In genomic region chr2:234495801-234496441, GRCh38 we compare ENCODE assay signal across 8 cellular contexts. TPM values are rescaled to one million over a fixed set of nuclear protein-coding genes. Genes with fewer than 3 reads are reported as not detected.
DNase-seq lines count a peak whose midpoint lies in the region; ATAC-seq lines count a peak whose summit lies in the region.

No MANE protein-coding gene starts in this region.

- no peaks in the 10 kb centered on the region for H3K9me3 ChIP-seq in CD4-positive, alpha-beta memory T cell (ENCODE audit: control insufficient read depth in 1 of 2, low read length in 2 of 2)
- H3K9me3 ChIP-seq in endocrine pancreas (ENCODE audit: control insufficient read depth, low read length), result no peaks in the 10 kb centered on the region

- peak overlapping the region; percentile 97 to 100 (median 99) for H3K27ac Mint-ChIP-seq in CD4-positive, alpha-beta memory T cell
- H3K27ac Mint-ChIP-seq in T-helper 2 cell treated with Interferon-gamma antibody and Interleukin-4, amounts not matched to agents 5 μg/mL and 100 μg/mL, for 36 hours, result peak overlapping the region; percentile 98
- H3K27ac Mint-ChIP-seq in naive B cell, result peak overlapping the region; percentile 86 to 97 (median 94)

- peaks cover 50% of the 10 kb centered on the region for H3K4me1 ChIP-seq in CD4-positive, alpha-beta memory T cell (ENCODE audit: insufficient read depth, low read length)
- H3K4me1 ChIP-seq in endocrine pancreas (ENCODE audit: control insufficient read depth, insufficient read depth, low read length), result no peaks in the 10 kb centered on the region

- ATAC-seq in naive B cell (ENCODE audit: low read depth in 2 of 2), result no peak

- peaks cover 15% of the 10 kb centered on the region for H3K36me3 ChIP-seq in CD4-positive, alpha-beta memory T cell (ENCODE audit: insufficient read depth, low read length)
- H3K36me3 ChIP-seq in endocrine pancreas (ENCODE audit: control insufficient read depth, insufficient read depth, low read length), result no peaks in the 10 kb centered on the region

- POLR2A ChIA-PET in CD4-positive, alpha-beta memory T cell (lab: Charles Lee; ENCODE audit: partially characterized antibody), result interaction anchor here (0.8 to 15.2 kb wide), 27 partner anchors 11 to 506 kb away, joined by 3 to 859 read pairs (median 6); no protein-coding TSS in a partner anchor

- no peaks in the 10 kb centered on the region for H3K27me3 Mint-ChIP-seq in CD4-positive, alpha-beta memory T cell
- H3K27me3 Mint-ChIP-seq in T-helper 2 cell treated with Interferon-gamma antibody and Interleukin-4, amounts not matched to agents 5 μg/mL and 100 μg/mL, for 36 hours (ENCODE audit: low read depth), result peaks cover 6% of the 10 kb centered on the region
- peaks cover 0 to 4% (median 0%) of the 10 kb centered on the region in 3 donors for H3K27me3 Mint-ChIP-seq in naive B cell

- H3K4me1 Mint-ChIP-seq in CD4-positive, alpha-beta memory T cell, result peaks cover 38 to 75% (median 46%) of the 10 kb centered on the region in 4 donors
- peaks cover 38% of the 10 kb centered on the region for H3K4me1 Mint-ChIP-seq in T-helper 2 cell treated with Interferon-gamma antibody and Interleukin-4, amounts not matched to agents 5 μg/mL and 100 μg/mL, for 36 hours (ENCODE audit: low read depth)
- peaks cover 43 to 67% (median 53%) of the 10 kb centered on the region in 3 donors for H3K4me1 Mint-ChIP-seq in naive B cell

- peak overlapping the region; percentile 98 for H3K27ac ChIP-seq in CD4-positive, alpha-beta memory T cell (ENCODE audit: low read depth, low read length)

- H3K9ac ChIP-seq in endocrine pancreas (ENCODE audit: control insufficient read depth, insufficient read depth, low read length), result peak overlapping the region; percentile 60

- peaks cover 38 to 53% of the 10 kb centered on the region in 2 donors for H3K36me3 Mint-ChIP-seq in CD4-positive, alpha-beta memory T cell
- peaks cover 56% of the 10 kb centered on the region for H3K36me3 Mint-ChIP-seq in T-helper 2 cell treated with Interferon-gamma antibody and Interleukin-4, amounts not matched to agents 5 μg/mL and 100 μg/mL, for 36 hours (ENCODE audit: low read depth)
- H3K36me3 Mint-ChIP-seq in naive B cell, result peaks cover 15 to 16% of the 10 kb centered on the region in 2 donors

- H3K9me3 Mint-ChIP-seq in CD4-positive, alpha-beta memory T cell, result peaks cover 0 to 15% (median 4%) of the 10 kb centered on the region in 8 donors
- no peaks in the 10 kb centered on the region for H3K9me3 Mint-ChIP-seq in T-helper 2 cell treated with Interferon-gamma antibody and Interleukin-4, amounts not matched to agents 5 μg/mL and 100 μg/mL, for 36 hours
- no peaks in the 10 kb centered on the region for H3K9me3 Mint-ChIP-seq in naive B cell

- H3K4me3 Mint-ChIP-seq in CD4-positive, alpha-beta memory T cell, result peak overlapping the region; percentile 95 to 100 (median 98)
- H3K4me3 Mint-ChIP-seq in T-helper 2 cell treated with Interferon-gamma antibody and Interleukin-4, amounts not matched to agents 5 μg/mL and 100 μg/mL, for 36 hours, result peak overlapping the region; percentile 99
- H3K4me3 Mint-ChIP-seq in naive B cell, result peak overlapping the region; percentile 87 to 98 (median 96)

- DNase-seq in CD4-positive, alpha-beta memory T cell, result peak in 3 of 5 donors; percentile 40 to 49 (median 45)
- DNase-seq in HCEC 1CT, result peak; percentile 32
- no peak for DNase-seq in T-helper 2 cell treated with Interferon-gamma antibody and Interleukin-4, amounts not matched to agents 5 μg/mL and 100 μg/mL, for 36 hours (ENCODE audit: low spot score)
- DNase-seq in naive B cell, result peak; percentile 33
- no peak for DNase-seq in GM19238 (ENCODE audit: insufficient read length, low spot score)
- no peak for DNase-seq in medulla oblongata (ENCODE audit: extremely low spot score)
- DNase-seq in NCI-H2196 treated with DMSO at 0.1 percent for 48 hours (lab: John Stamatoyannopoulos, UW; ENCODE audit: unreplicated experiment), result no peak

- CTCF ChIA-PET in CD4-positive, alpha-beta memory T cell (lab: Charles Lee; ENCODE audit: partially characterized antibody), result interaction anchor here (0.6 to 7.8 kb wide), 21 partner anchors 8 to 506 kb away, joined by 3 to 163 read pairs (median 4); no protein-coding TSS in a partner anchor

- no peaks in the 10 kb centered on the region for H3K27me3 ChIP-seq in CD4-positive, alpha-beta memory T cell (ENCODE audit: insufficient read depth, low read length)
- no peaks in the 10 kb centered on the region for H3K27me3 ChIP-seq in endocrine pancreas (ENCODE audit: control insufficient read depth, insufficient read depth, low read length)

- H3K4me3 ChIP-seq in CD4-positive, alpha-beta memory T cell (ENCODE audit: low read length in 2 of 2), result peak overlapping the region; percentile 78 to 97
- peak overlapping the region; percentile 25 for H3K4me3 ChIP-seq in endocrine pancreas (ENCODE audit: control insufficient read depth, insufficient read depth, low read length)

- intact Hi-C loops in CD4-positive, alpha-beta memory T cell (cut with micrococcal nuclease), result no loop called here

RNA-seq across cellular contexts. Expression of gene ARL4C, which starts 1.0 kb away (rescaled TPM):
- 100 to 1,000 TPM; 225 to 239 TPM for total RNA-seq in CD4-positive, alpha-beta memory T cell
- 100 to 1,000 TPM; 136 to 149 TPM for polyA plus RNA-seq in CD4-positive, alpha-beta memory T cell
- polyA plus RNA-seq in naive B cell (ENCODE audit: low read depth in 6 of 6), result 10 to 100 TPM; 18.2 to 37.1 (median 28.5) TPM

Comparison
In these comparisons a context has a peak if more than half of its experiments do, and no peak if none do; other contexts are left out.
1. DNase-seq: peak in CD4-positive, alpha-beta memory T cell (3 of 5), HCEC 1CT (single experiment) and naive B cell (single experiment); none in T-helper 2 cell treated with Interferon-gamma antibody and Interleukin-4, amounts not matched to agents 5 μg/mL and 100 μg/mL, for 36 hours (single experiment), GM19238 (single experiment), medulla oblongata (single experiment) and NCI-H2196 treated with DMSO at 0.1 percent for 48 hours (single experiment).
2. Peak in every context shown above with its lines, with median percentiles within 50 percentile points of each other: H3K27ac Mint-ChIP-seq and H3K4me3 Mint-ChIP-seq.